ENCODE assay signal across 20 cellular contexts in genomic region chr11:94649254-94649653, GRCh38.
"Had no signal": no experiment of that assay in that cellular context is flagged by ENCODE, and none has a peak within 500 bp of the region (broad histone marks: within the 10 kb centered on the region; RNA-seq: fewer than 3 reads in every experiment).

No MANE protein-coding gene starts in this region.

- H3K27ac Mint-ChIP-seq: activated CD4-positive, alpha-beta T cell treated with anti-CD3 and anti-CD28 coated beads, Interleukin-2, amount 10 ng/mL, durations not matched to agents 24 days and 14 days; activated CD8-positive, alpha-beta T cell treated with anti-CD3 and anti-CD28 coated beads for 36 hours; activated naive CD8-positive, alpha-beta T cell treated with anti-CD3 and anti-CD28 coated beads, Interleukin-2, amount 10 ng/mL, durations not matched to agents 7 days and 5 days; activated T-helper 2 cell treated with anti-CD3 and anti-CD28 coated beads, Interferon-gamma antibody, Interleukin-2, Interleukin-4, amounts not matched to agents 10 μg/mL and 5 μg/mL and 100 μg/mL, durations not matched to agents 14 hours and 24 hours and 36 hours; natural killer cell treated with Interleukin-12 subunit alpha and Interleukin-12 subunit beta and Interleukin-15 and Interleukin-18, amount 100 ng/mL, for 72 hours; stimulated activated naive CD8-positive, alpha-beta T cell treated with anti-CD3 and anti-CD28 coated beads, Interleukin-15, Interleukin-2, amounts not matched to agents 100 ng/mL and 50 ng/mL, for 24 hours had no signal

- H3K4me3 Mint-ChIP-seq: activated CD4-positive, alpha-beta T cell treated with anti-CD3 and anti-CD28 coated beads, Interleukin-2, amount 10 ng/mL, durations not matched to agents 24 days and 14 days; activated CD8-positive, alpha-beta T cell treated with anti-CD3 and anti-CD28 coated beads for 36 hours; activated naive CD8-positive, alpha-beta T cell treated with anti-CD3 and anti-CD28 coated beads, Interleukin-2, amount 10 ng/mL, durations not matched to agents 7 days and 5 days; natural killer cell treated with Interleukin-12 subunit alpha and Interleukin-12 subunit beta and Interleukin-15 and Interleukin-18, amount 100 ng/mL, for 72 hours; stimulated activated naive CD8-positive, alpha-beta T cell treated with anti-CD3 and anti-CD28 coated beads, Interleukin-15, Interleukin-2, amounts not matched to agents 100 ng/mL and 50 ng/mL, for 24 hours had no signal

- H3K79me2 ChIP-seq: parathyroid adenoma had no signal

- H3K27ac ChIP-seq: cardiac muscle cell, neutrophil, parathyroid adenoma, right lobe of liver, tibial nerve, uterus had no signal

- DNase-seq: activated CD4-positive, alpha-beta T cell treated with anti-CD3 and anti-CD28 coated beads, Interleukin-2, amount 10 ng/mL, durations not matched to agents 24 days and 14 days; activated CD8-positive, alpha-beta T cell treated with anti-CD3 and anti-CD28 coated beads for 36 hours; activated naive CD4-positive, alpha-beta T cell treated with Interleukin-2 at 50 U/mL for 16 hours; activated naive CD8-positive, alpha-beta T cell treated with anti-CD3 and anti-CD28 coated beads, Interleukin-2, amount 10 ng/mL, durations not matched to agents 7 days and 5 days; activated T-cell treated with anti-CD3 and anti-CD28 coated beads, Interleukin-2, amount 50 U/mL, for 1 hour; amygdala; foreskin melanocyte; hypothalamus; right lobe of liver; small intestine; stimulated activated CD4-positive, alpha-beta T cell treated with anti-CD3 and anti-CD28 coated beads, Interleukin-15, amount 100 ng/mL, for 24 hours; stimulated activated CD4-positive, alpha-beta T cell treated with anti-CD3 and anti-CD28 coated beads, Interleukin-2, amount 100 ng/mL, for 48 hours; uterus had no signal

- H3K9me3 ChIP-seq: neutrophil, right lobe of liver, tibial nerve, uterus had no signal

- H3K36me3 Mint-ChIP-seq: activated naive CD8-positive, alpha-beta T cell treated with anti-CD3 and anti-CD28 coated beads, Interleukin-2, amount 10 ng/mL, durations not matched to agents 7 days and 5 days; natural killer cell treated with Interleukin-12 subunit alpha and Interleukin-12 subunit beta and Interleukin-15 and Interleukin-18, amount 100 ng/mL, for 72 hours had no signal

- H3K9ac ChIP-seq: parathyroid adenoma had no signal

- H3K27me3 ChIP-seq: cardiac muscle cell, neutrophil, right lobe of liver, tibial nerve, uterus had no signal

- H3K36me3 ChIP-seq: cardiac muscle cell, neutrophil, right lobe of liver, tibial nerve, uterus had no signal

- H3K4me3 ChIP-seq: cardiac muscle cell, right lobe of liver, tibial nerve, uterus had no signal

- H3K9me3 Mint-ChIP-seq: activated CD4-positive, alpha-beta T cell treated with anti-CD3 and anti-CD28 coated beads, Interleukin-2, amount 10 ng/mL, durations not matched to agents 24 days and 14 days; activated CD8-positive, alpha-beta T cell treated with anti-CD3 and anti-CD28 coated beads for 36 hours; activated naive CD8-positive, alpha-beta T cell treated with anti-CD3 and anti-CD28 coated beads, Interleukin-2, amount 10 ng/mL, durations not matched to agents 7 days and 5 days; activated T-helper 2 cell treated with anti-CD3 and anti-CD28 coated beads, Interferon-gamma antibody, Interleukin-2, Interleukin-4, amounts not matched to agents 10 μg/mL and 5 μg/mL and 100 μg/mL, durations not matched to agents 14 hours and 24 hours and 36 hours; natural killer cell treated with Interleukin-12 subunit alpha and Interleukin-12 subunit beta and Interleukin-15 and Interleukin-18, amount 100 ng/mL, for 72 hours; stimulated activated naive CD8-positive, alpha-beta T cell treated with anti-CD3 and anti-CD28 coated beads, Interleukin-15, Interleukin-2, amounts not matched to agents 100 ng/mL and 50 ng/mL, for 24 hours had no signal

- H3K4me1 Mint-ChIP-seq: activated CD4-positive, alpha-beta T cell treated with anti-CD3 and anti-CD28 coated beads, Interleukin-2, amount 10 ng/mL, durations not matched to agents 24 days and 14 days; activated naive CD8-positive, alpha-beta T cell treated with anti-CD3 and anti-CD28 coated beads, Interleukin-2, amount 10 ng/mL, durations not matched to agents 7 days and 5 days had no signal

- H2AFZ ChIP-seq: parathyroid adenoma had no signal

- H3K27me3 Mint-ChIP-seq: activated CD4-positive, alpha-beta T cell treated with anti-CD3 and anti-CD28 coated beads, Interleukin-2, amount 10 ng/mL, durations not matched to agents 24 days and 14 days; activated CD8-positive, alpha-beta T cell treated with anti-CD3 and anti-CD28 coated beads for 36 hours; stimulated activated naive CD8-positive, alpha-beta T cell treated with anti-CD3 and anti-CD28 coated beads, Interleukin-15, Interleukin-2, amounts not matched to agents 100 ng/mL and 50 ng/mL, for 24 hours had no signal

- H3K4me1 ChIP-seq: parathyroid adenoma, right lobe of liver had no signal
